Comparison of ENCODE assay signal across 14 cellular contexts in the genomic region with DNA sequence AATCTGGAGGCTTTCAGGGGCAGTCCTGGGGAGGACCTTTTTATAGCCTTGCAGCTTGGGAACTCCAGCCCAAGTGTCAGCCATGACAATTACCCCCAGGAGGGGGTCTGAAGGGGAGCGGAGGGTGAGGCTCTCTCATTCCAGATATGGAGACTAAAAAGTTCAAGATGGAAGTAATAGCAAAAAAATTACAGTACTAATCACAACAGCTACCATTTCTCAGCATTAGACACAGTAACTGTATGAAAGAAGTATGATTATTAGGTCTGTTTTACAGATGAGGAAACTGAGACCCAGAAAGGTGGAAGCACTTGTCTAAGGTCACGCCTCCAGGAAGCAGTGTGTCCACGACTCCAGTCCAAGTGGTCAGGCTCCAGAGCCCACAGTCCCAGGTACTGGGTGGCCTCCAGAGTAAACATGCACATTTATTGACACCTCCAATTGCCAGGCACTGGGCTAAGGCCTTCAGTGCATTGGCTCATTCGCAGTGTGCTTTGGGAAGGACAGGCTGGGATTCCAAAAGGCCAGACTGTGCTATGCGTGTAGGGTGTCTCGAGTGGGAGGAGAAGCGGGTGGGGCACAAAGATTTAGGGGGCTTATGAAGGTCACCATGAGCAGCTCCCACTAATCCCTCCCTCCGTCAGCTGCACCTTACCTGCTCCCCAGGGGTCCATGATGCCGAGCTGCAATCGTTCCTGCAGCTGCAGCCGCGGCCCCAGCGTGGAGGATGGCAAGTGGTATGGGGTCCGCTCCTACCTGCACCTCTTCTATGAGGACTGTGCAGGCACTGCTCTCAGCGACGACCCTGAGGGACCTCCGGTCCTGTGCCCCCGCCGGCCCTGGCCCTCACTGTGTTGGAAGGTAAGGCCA. TPM values are rescaled to one million over a fixed set of nuclear protein-coding genes. Genes with fewer than 3 reads are reported as not detected.
DNase-seq lines count a peak whose midpoint lies in the region; ATAC-seq and TF ChIP-seq lines count a peak whose summit lies in the region.
"Had no signal": no experiment of that assay in that cellular context is flagged by ENCODE, and none has a peak within 500 bp of the region (broad histone marks: within the 10 kb centered on the region; RNA-seq: fewer than 3 reads in every experiment).

No MANE protein-coding gene starts in this region.

- peaks cover 0 to 3% (median 0%) of the 10 kb centered on the region in 7 donors for H3K9me3 Mint-ChIP-seq in CD4-positive, CD25-positive, alpha-beta regulatory T cell
- no peaks in the 10 kb centered on the region for H3K9me3 Mint-ChIP-seq in effector memory CD8-positive, alpha-beta T cell
- peaks cover 0 to 1% (median 0%) of the 10 kb centered on the region in 11 donors for H3K9me3 Mint-ChIP-seq in naive thymus-derived CD4-positive, alpha-beta T cell
- H3K9me3 Mint-ChIP-seq: stimulated activated naive CD8-positive, alpha-beta T cell treated with anti-CD3 and anti-CD28 coated beads, Interleukin-15, amount 100 ng/mL, for 72 hours had no signal

- H3K9me3 ChIP-seq in CD4-positive, CD25-positive, alpha-beta regulatory T cell (ENCODE audit: control insufficient read depth in 2 of 2, low read length in 2 of 2) = no peaks in the 10 kb centered on the region
- H3K9me3 ChIP-seq in Loucy (ENCODE audit: insufficient read depth, low read depth, low read length) (no peaks in the 10 kb centered on the region), neuronal stem cell (replicated peaks in 1 of 2; ENCODE audit: control insufficient read depth in 2 of 2, insufficient read depth in 1 of 2, low read depth in 1 of 2, low read length in 2 of 2) (no peaks in the 10 kb centered on the region)
- H3K9me3 ChIP-seq in naive thymus-derived CD4-positive, alpha-beta T cell (ENCODE audit: control insufficient read depth in 2 of 3, low read length in 3 of 3) = no peaks in the 10 kb centered on the region

- peak overlapping the region; percentile 3 to 96 (median 51) for H3K4me3 Mint-ChIP-seq in CD4-positive, CD25-positive, alpha-beta regulatory T cell
- H3K4me3 Mint-ChIP-seq in effector memory CD8-positive, alpha-beta T cell = peak overlapping the region; percentile 81 to 90
- H3K4me3 Mint-ChIP-seq in naive thymus-derived CD4-positive, alpha-beta T cell = peak overlapping the region in 4 of 10 donors; percentile 85 to 98 (median 94)

- peaks cover 17% of the 10 kb centered on the region for H3K4me1 ChIP-seq in CD4-positive, CD25-positive, alpha-beta regulatory T cell (ENCODE audit: control insufficient read depth, insufficient read depth, low read length, poor library complexity, severe bottlenecking)
- H3K4me1 ChIP-seq in Loucy (ENCODE audit: insufficient read depth, low read length, poor library complexity, severe bottlenecking) (peaks cover 20% of the 10 kb centered on the region), neuronal stem cell (ENCODE audit: control insufficient read depth in 2 of 2, insufficient read depth in 1 of 2, low read depth in 1 of 2, low read length in 2 of 2) (peaks cover 8 to 11% of the 10 kb centered on the region in 2 donors)
- peaks cover 0 to 4% of the 10 kb centered on the region in 2 donors for H3K4me1 ChIP-seq in naive thymus-derived CD4-positive, alpha-beta T cell (ENCODE audit: control insufficient read depth in 2 of 2, insufficient read depth in 2 of 2, low read length in 2 of 2)

- no peak overlapping the region for H3K18ac ChIP-seq in neuronal stem cell (ENCODE audit: low read length)

- POLR2A ChIA-PET in naive thymus-derived CD4-positive, alpha-beta T cell (lab: Charles Lee) = interaction anchor here (0.6 kb wide), 1 partner anchor 148 kb away, joined by 3 read pairs; no protein-coding TSS in a partner anchor

- no peaks in the 10 kb centered on the region for H3K27me3 ChIP-seq in CD4-positive, CD25-positive, alpha-beta regulatory T cell (ENCODE audit: control insufficient read depth, insufficient read depth, low read length)
- no peaks in the 10 kb centered on the region for H3K27me3 ChIP-seq in Loucy (ENCODE audit: insufficient read depth, low read length, poor library complexity, severe bottlenecking)
- H3K27me3 ChIP-seq in neuronal stem cell (ENCODE audit: control insufficient read depth in 3 of 3, insufficient read depth in 3 of 3, low read depth in 1 of 3, low read length in 3 of 3) = peaks cover 0 to 3% (median 0%) of the 10 kb centered on the region in 3 experiments
- no peaks in the 10 kb centered on the region for H3K27me3 ChIP-seq in naive thymus-derived CD4-positive, alpha-beta T cell (ENCODE audit: control insufficient read depth in 2 of 2, insufficient read depth in 2 of 2, low read length in 2 of 2)

- H3K36me3 ChIP-seq in CD4-positive, CD25-positive, alpha-beta regulatory T cell (ENCODE audit: control insufficient read depth, insufficient read depth, low read length) = no peaks in the 10 kb centered on the region
- no peaks in the 10 kb centered on the region for H3K36me3 ChIP-seq in Loucy (ENCODE audit: insufficient read depth, low read length)
- peaks cover 6 to 30% of the 10 kb centered on the region in 2 donors for H3K36me3 ChIP-seq in neuronal stem cell (replicated peaks in 1 of 2; ENCODE audit: control insufficient read depth in 2 of 2, insufficient read depth in 2 of 2, low read length in 2 of 2)
- peaks cover 0 to 7% (median 0%) of the 10 kb centered on the region in 3 experiments for H3K36me3 ChIP-seq in naive thymus-derived CD4-positive, alpha-beta T cell (ENCODE audit: control insufficient read depth in 2 of 3, insufficient read depth in 3 of 3, low read length in 3 of 3)

- H2BK120ac ChIP-seq in neuronal stem cell (ENCODE audit: low read depth, low read length) = no peak overlapping the region

- no peak overlapping the region for H3K27ac Mint-ChIP-seq in CD4-positive, CD25-positive, alpha-beta regulatory T cell
- no peak overlapping the region for H3K27ac Mint-ChIP-seq in effector memory CD8-positive, alpha-beta T cell
- H3K27ac Mint-ChIP-seq in naive thymus-derived CD4-positive, alpha-beta T cell = peak overlapping the region in 2 of 9 donors; percentile 51 to 81

- WGBS in neuronal stem cell (ENCODE audit: extremely low coverage in 2 of 2, insufficient read length in 2 of 2, insufficient replicate concordance in 1 of 2), 2 donors = no CpG with 5 or more reads among the region's 19 CpGs

- H3K4ac ChIP-seq in neuronal stem cell (ENCODE audit: low read length) = no peak overlapping the region

- H3K4me2 ChIP-seq in Loucy (ENCODE audit: low read depth, low read length, poor library complexity, severe bottlenecking) = peak overlapping the region; percentile 87
- H3K4me2 ChIP-seq in neuronal stem cell (ENCODE audit: insufficient read depth, low read length, poor library complexity, severe bottlenecking) = no peak overlapping the region

- no peak overlapping the region for H4K8ac ChIP-seq in neuronal stem cell (ENCODE audit: low read depth, low read length)

- H3K9ac ChIP-seq in Loucy (ENCODE audit: low read depth, low read length, poor library complexity, severe bottlenecking) (no peak overlapping the region), neuronal stem cell (ENCODE audit: low read depth, low read length, poor library complexity) (peak overlapping the region; percentile 55)

- H3K9me2 ChIP-seq in Loucy (replicated peaks; ENCODE audit: low read depth, low read length) = no peaks in the 10 kb centered on the region

- H3K36me3 Mint-ChIP-seq in CD4-positive, CD25-positive, alpha-beta regulatory T cell = no peaks in the 10 kb centered on the region
- no peaks in the 10 kb centered on the region for H3K36me3 Mint-ChIP-seq in effector memory CD8-positive, alpha-beta T cell (ENCODE audit: insufficient read depth)
- H3K36me3 Mint-ChIP-seq in naive thymus-derived CD4-positive, alpha-beta T cell = peaks cover 0 to 3% (median 0%) of the 10 kb centered on the region in 5 donors

- peak overlapping the region; percentile 77 for H2BK5ac ChIP-seq in neuronal stem cell (ENCODE audit: low read length)

- intact Hi-C loops in naive thymus-derived CD4-positive, alpha-beta T cell (cut with micrococcal nuclease) = no loop called here

- no peak overlapping the region for H2AFZ ChIP-seq in Loucy (ENCODE audit: low read length)
- H2AFZ ChIP-seq in neuronal stem cell (ENCODE audit: low read length) = no peak overlapping the region

- peak overlapping the region; percentile 64 for H3K14ac ChIP-seq in neuronal stem cell (ENCODE audit: low read length)

- TF ChIP-seq CTCF in Loucy (conservative IDR thresholded peaks at IDR 0.05; ENCODE audit: low read length) = no peak

- no peaks in the 10 kb centered on the region for H4K20me1 ChIP-seq in Loucy (ENCODE audit: insufficient read depth, low read length, poor library complexity, severe bottlenecking)

- no peak for DNase-seq in CD4-positive, CD25-positive, alpha-beta regulatory T cell
- no peak for DNase-seq in effector memory CD8-positive, alpha-beta T cell
- no peak for DNase-seq in neuronal stem cell (ENCODE audit: low spot score)
- DNase-seq in naive thymus-derived CD4-positive, alpha-beta T cell = no peak
- DNase-seq: activated CD4-positive, alpha-beta T cell treated with anti-CD3 and anti-CD28 coated beads for 4 hours; cerebellar nuclear complex; NCI-H1436 treated with DMSO at 0.1 percent for 48 hours; retina; stimulated activated CD4-positive, alpha-beta T cell treated with anti-CD3 and anti-CD28 coated beads, Interleukin-4, amount 100 ng/mL, for 4 hours had no signal

- H2BK12ac ChIP-seq in neuronal stem cell (ENCODE audit: low read length) = no peak overlapping the region

- H3K27me3 Mint-ChIP-seq in CD4-positive, CD25-positive, alpha-beta regulatory T cell = peaks cover 6% of the 10 kb centered on the region
- H3K27me3 Mint-ChIP-seq in effector memory CD8-positive, alpha-beta T cell = no peaks in the 10 kb centered on the region
- H3K27me3 Mint-ChIP-seq in naive thymus-derived CD4-positive, alpha-beta T cell = peaks cover 0 to 17% (median 0%) of the 10 kb centered on the region in 5 donors

- no peaks in the 10 kb centered on the region for H3K79me2 ChIP-seq in Loucy (ENCODE audit: insufficient read depth, low read length)

- H3K4me1 Mint-ChIP-seq in CD4-positive, CD25-positive, alpha-beta regulatory T cell = peaks cover 0 to 23% (median 11%) of the 10 kb centered on the region in 4 donors
- peaks cover 17 to 23% of the 10 kb centered on the region in 2 donors for H3K4me1 Mint-ChIP-seq in effector memory CD8-positive, alpha-beta T cell (ENCODE audit: low read depth in 2 of 2)
- peaks cover 13 to 25% (median 15%) of the 10 kb centered on the region in 7 donors for H3K4me1 Mint-ChIP-seq in naive thymus-derived CD4-positive, alpha-beta T cell

- CTCF ChIA-PET in naive thymus-derived CD4-positive, alpha-beta T cell (lab: Charles Lee) = interaction anchor here (0.6 kb wide), 1 partner anchor 135 kb away, joined by 4 read pairs; no protein-coding TSS in a partner anchor

- H3K4me3 ChIP-seq in CD4-positive, CD25-positive, alpha-beta regulatory T cell (ENCODE audit: low read depth, low read length) = no peak overlapping the region
- peak overlapping the region; percentile 76 for H3K4me3 ChIP-seq in Loucy (ENCODE audit: low read length, poor library complexity, severe bottlenecking)
- no peak overlapping the region for H3K4me3 ChIP-seq in neuronal stem cell (ENCODE audit: low read length in 2 of 2)
- H3K4me3 ChIP-seq in naive thymus-derived CD4-positive, alpha-beta T cell (ENCODE audit: low read length) = no peak overlapping the region

- peak overlapping the region; percentile 73 for H2BK15ac ChIP-seq in neuronal stem cell (ENCODE audit: low read length)

- ATAC-seq in CD4-positive, CD25-positive, alpha-beta regulatory T cell (ENCODE audit: low read depth in 2 of 2) = no peak
- ATAC-seq in effector memory CD8-positive, alpha-beta T cell (replicated peaks) = no peak
- ATAC-seq in naive thymus-derived CD4-positive, alpha-beta T cell = no peak
- ATAC-seq in HG03439 (IDR thresholded peaks at IDR 0.05; ENCODE audit: unreplicated experiment) = no peak
- ATAC-seq in GM19023 (IDR thresholded peaks at IDR 0.05; ENCODE audit: unreplicated experiment) = no peak
- no peak for ATAC-seq in HG03354 (IDR thresholded peaks at IDR 0.05; ENCODE audit: poor library complexity, severe bottlenecking, unreplicated experiment)

- H2AK5ac ChIP-seq in neuronal stem cell (ENCODE audit: low read depth, low read length) = no peak overlapping the region

- H4K91ac ChIP-seq in neuronal stem cell (ENCODE audit: low read depth, low read length, poor library complexity) = no peak overlapping the region

- no peak overlapping the region for H3K27ac ChIP-seq in CD4-positive, CD25-positive, alpha-beta regulatory T cell (ENCODE audit: insufficient read depth, low read length, poor library complexity, severe bottlenecking)
- no peak overlapping the region for H3K27ac ChIP-seq in neuronal stem cell (replicated peaks; ENCODE audit: low read length)
- H3K27ac ChIP-seq in naive thymus-derived CD4-positive, alpha-beta T cell (ENCODE audit: low read depth, low read length) = no peak overlapping the region

- H3K23ac ChIP-seq in neuronal stem cell (ENCODE audit: low read depth, low read length, poor library complexity) = no peak overlapping the region

- H3F3A ChIP-seq in Loucy (ENCODE audit: low read depth) = 0 out of 2 replicates have a peak, but pooled peaks cover 3% of the 10 kb centered on the region

- H3K79me1 ChIP-seq in neuronal stem cell (ENCODE audit: low read depth, low read length) = peaks cover 2% of the 10 kb centered on the region

RNA-seq across cellular contexts. Expression of a gene that starts 2.3 kb away (rescaled TPM):
- 1.5 TPM for total RNA-seq in CD4-positive, CD25-positive, alpha-beta regulatory T cell
- polyA plus RNA-seq in CD4-positive, CD25-positive, alpha-beta regulatory T cell = 1 to 10 TPM in 2 of 4 donors, under 1 TPM in 1, not detected in 1; 0.52 to 1.5 (median 1.1) TPM
- polyA plus RNA-seq in neuronal stem cell (2013, experiment 1 of 2) = 27.7 TPM
- 26.1 TPM for polyA plus RNA-seq in neuronal stem cell (2013, experiment 2 of 2)
- 1 to 10 TPM in 3 of 5 experiments, under 1 TPM in 2; 0.24 to 2.1 (median 1.3) TPM for total RNA-seq in naive thymus-derived CD4-positive, alpha-beta T cell
- 1 to 10 TPM; 1.3 to 1.8 TPM for polyA plus RNA-seq in naive thymus-derived CD4-positive, alpha-beta T cell

RNA-seq across cellular contexts. Expression of a gene that starts 23.9 kb away (rescaled TPM):
- total RNA-seq in CD4-positive, CD25-positive, alpha-beta regulatory T cell = 4.9 TPM
- polyA plus RNA-seq in CD4-positive, CD25-positive, alpha-beta regulatory T cell = under 1 TPM; 0.29 to 0.44 (median 0.38) TPM
- polyA plus RNA-seq in neuronal stem cell (2013, experiment 1 of 2) = 52.4 TPM
- polyA plus RNA-seq in neuronal stem cell (2013, experiment 2 of 2) = 51.5 TPM
- 10 to 100 TPM in 3 of 5 experiments, 1 to 10 TPM in 2; 4.6 to 15.1 (median 12.3) TPM for total RNA-seq in naive thymus-derived CD4-positive, alpha-beta T cell
- polyA plus RNA-seq in naive thymus-derived CD4-positive, alpha-beta T cell = 1 to 10 TPM in 1 of 2 donors, under 1 TPM in 1; 0.89 to 1.3 TPM

RNA-seq across cellular contexts. Expression of a gene that starts 31.4 kb away (rescaled TPM):
- total RNA-seq in CD4-positive, CD25-positive, alpha-beta regulatory T cell = 6.0 TPM
- polyA plus RNA-seq in CD4-positive, CD25-positive, alpha-beta regulatory T cell = 10 to 100 TPM; 15.0 to 22.6 (median 19.6) TPM
- 5.1 TPM for polyA plus RNA-seq in neuronal stem cell (2013, experiment 1 of 2)
- polyA plus RNA-seq in neuronal stem cell (2013, experiment 2 of 2) = 4.6 TPM
- 10 to 100 TPM in 1 of 5 experiments, 1 to 10 TPM in 4; 2.4 to 27.7 (median 9.4) TPM for total RNA-seq in naive thymus-derived CD4-positive, alpha-beta T cell
- polyA plus RNA-seq in naive thymus-derived CD4-positive, alpha-beta T cell = 10 to 100 TPM; 12.6 to 16.0 TPM

RNA-seq across cellular contexts. Expression of a gene that starts 51.8 kb away (rescaled TPM):
- 19.7 TPM for total RNA-seq in CD4-positive, CD25-positive, alpha-beta regulatory T cell
- polyA plus RNA-seq in CD4-positive, CD25-positive, alpha-beta regulatory T cell = 10 to 100 TPM in 1 of 4 donors, 1 to 10 TPM in 3; 5.9 to 12.7 (median 7.9) TPM
- polyA plus RNA-seq in neuronal stem cell (2013, experiment 1 of 2) = 40.2 TPM
- polyA plus RNA-seq in neuronal stem cell (2013, experiment 2 of 2) = 40.1 TPM
- 10 to 100 TPM; 14.6 to 31.9 (median 27.1) TPM for total RNA-seq in naive thymus-derived CD4-positive, alpha-beta T cell
- polyA plus RNA-seq in naive thymus-derived CD4-positive, alpha-beta T cell = 10 to 100 TPM in 1 of 2 donors, 1 to 10 TPM in 1; 5.6 to 15.3 TPM

RNA-seq across cellular contexts. Expression of a gene that starts 58.7 kb away (rescaled TPM):
- total RNA-seq in CD4-positive, CD25-positive, alpha-beta regulatory T cell = 1.1 TPM
- under 1 TPM; 0.10 to 0.52 (median 0.31) TPM for polyA plus RNA-seq in CD4-positive, CD25-positive, alpha-beta regulatory T cell
- 23.9 TPM for polyA plus RNA-seq in neuronal stem cell (2013, experiment 1 of 2)
- polyA plus RNA-seq in neuronal stem cell (2013, experiment 2 of 2) = 23.8 TPM
- total RNA-seq in naive thymus-derived CD4-positive, alpha-beta T cell = 1 to 10 TPM; 3.4 to 5.7 (median 4.8) TPM
- polyA plus RNA-seq in naive thymus-derived CD4-positive, alpha-beta T cell = 1 to 10 TPM in 1 of 2 donors, under 1 TPM in 1; 0.86 to 1.1 TPM
